ENCODE assay signal across 22 cellular contexts in genomic region chr1:97190326-97190725, GRCh38.
A peak's percentile ranks its signal among the peaks of the same experiment; 100 is the strongest.
DNase-seq lines count a peak whose midpoint lies in the region; ATAC-seq and TF ChIP-seq lines count a peak whose summit lies in the region.
"Had no signal": no experiment of that assay in that cellular context is flagged by ENCODE, and none has a peak within 500 bp of the region (broad histone marks: within the 10 kb centered on the region; RNA-seq: fewer than 3 reads in every experiment).

No MANE protein-coding gene starts in this region.

- no TSS peak for BruUV-seq in MCF 10A (replicated peaks; lab: Mats Ljungman, UMichigan)

- POLR2A ChIA-PET in MCF 10A (lab: Yijun Ruan, JAX), result interaction anchor here (0.7 to 1.4 kb wide), 4 partner anchors 15 to 101 kb away, joined by 3 read pairs; no protein-coding TSS in a partner anchor

- no peak overlapping the region for H3K4me3 Mint-ChIP-seq in MCF 10A (ENCODE audit: unreplicated experiment)
- no peak overlapping the region for H3K4me3 Mint-ChIP-seq in activated T-helper 1 cell treated with anti-CD3 and anti-CD28 coated beads, Interleukin-12 subunit alpha, Interleukin-12 subunit beta, Interleukin-2, Interleukin-4 antibody, amounts not matched to agents 30 ng/mL and 10 ng/mL and 1 ng/mL, durations not matched to agents 14 hours and 24 hours and 36 hours
- H3K4me3 Mint-ChIP-seq: activated CD8-positive, alpha-beta T cell treated with anti-CD3 and anti-CD28 coated beads for 36 hours; activated T-cell treated with anti-CD3 and anti-CD28 coated beads, Interleukin-2, amount 50 U/mL, for 72 hours; CD8-positive, alpha-beta T cell had no signal

- H3K4me1 Mint-ChIP-seq in MCF 10A (ENCODE audit: insufficient read depth, unreplicated experiment), result peaks cover 24% of the 10 kb centered on the region
- no peaks in the 10 kb centered on the region for H3K4me1 Mint-ChIP-seq in activated T-helper 1 cell treated with anti-CD3 and anti-CD28 coated beads, Interleukin-12 subunit alpha, Interleukin-12 subunit beta, Interleukin-2, Interleukin-4 antibody, amounts not matched to agents 30 ng/mL and 10 ng/mL and 1 ng/mL, durations not matched to agents 14 hours and 24 hours and 36 hours (ENCODE audit: low read depth)

- peak overlapping the region; percentile 2 for H3K27ac Mint-ChIP-seq in MCF 10A (ENCODE audit: low read depth, unreplicated experiment)
- H3K27ac Mint-ChIP-seq in activated T-helper 1 cell treated with anti-CD3 and anti-CD28 coated beads, Interleukin-12 subunit alpha, Interleukin-12 subunit beta, Interleukin-2, Interleukin-4 antibody, amounts not matched to agents 30 ng/mL and 10 ng/mL and 1 ng/mL, durations not matched to agents 14 hours and 24 hours and 36 hours, result no peak overlapping the region
- H3K27ac Mint-ChIP-seq: activated CD8-positive, alpha-beta T cell treated with anti-CD3 and anti-CD28 coated beads for 36 hours; activated T-cell treated with anti-CD3 and anti-CD28 coated beads, Interleukin-2, amount 50 U/mL, for 72 hours; CD8-positive, alpha-beta T cell had no signal

- no peaks in the 10 kb centered on the region for H3K27me3 ChIP-seq in breast epithelium
- H3K27me3 ChIP-seq: transverse colon had no signal

- CTCF ChIA-PET in MCF 10A (lab: Yijun Ruan, JAX), result interaction anchor here (0.6 to 0.9 kb wide), 3 partner anchors 119 to 721 kb away, joined by 3 to 4 read pairs (median 3); no protein-coding TSS in a partner anchor

- H3K36me3 Mint-ChIP-seq in MCF 10A (ENCODE audit: insufficient read depth, unreplicated experiment), result peaks cover 23% of the 10 kb centered on the region
- no peaks in the 10 kb centered on the region for H3K36me3 Mint-ChIP-seq in activated T-helper 1 cell treated with anti-CD3 and anti-CD28 coated beads, Interleukin-12 subunit alpha, Interleukin-12 subunit beta, Interleukin-2, Interleukin-4 antibody, amounts not matched to agents 30 ng/mL and 10 ng/mL and 1 ng/mL, durations not matched to agents 14 hours and 24 hours and 36 hours (ENCODE audit: low read depth)

- H3K4me1 ChIP-seq in breast epithelium, result no peaks in the 10 kb centered on the region
- H3K4me1 ChIP-seq: left ventricle myocardium inferior, parathyroid adenoma, transverse colon had no signal

- TF ChIP-seq CTCF in MCF 10A (IDR thresholded peaks at IDR 0.05; ENCODE audit: unreplicated experiment) (no peak), breast epithelium (IDR thresholded peaks at IDR 0.05) (no peak), foreskin fibroblast (IDR thresholded peaks at IDR 0.05; ENCODE audit: low read depth, low read length) (no peak)

- no peak for ATAC-seq in GM21825 (IDR thresholded peaks at IDR 0.05; ENCODE audit: unreplicated experiment)
- ATAC-seq: activated CD8-positive, alpha-beta T cell treated with anti-CD3 and anti-CD28 coated beads for 36 hours; activated T-cell treated with anti-CD3 and anti-CD28 coated beads, Interleukin-2, amount 50 U/mL, for 72 hours; CD8-positive, alpha-beta T cell; HCT116 had no signal

- no peak overlapping the region for H3K27ac ChIP-seq in breast epithelium
- H3K27ac ChIP-seq: KMS-11, left ventricle myocardium inferior, parathyroid adenoma, transverse colon had no signal

- H3K27me3 Mint-ChIP-seq in MCF 10A (ENCODE audit: insufficient read depth, unreplicated experiment), result no peaks in the 10 kb centered on the region
- no peaks in the 10 kb centered on the region for H3K27me3 Mint-ChIP-seq in activated T-helper 1 cell treated with anti-CD3 and anti-CD28 coated beads, Interleukin-12 subunit alpha, Interleukin-12 subunit beta, Interleukin-2, Interleukin-4 antibody, amounts not matched to agents 30 ng/mL and 10 ng/mL and 1 ng/mL, durations not matched to agents 14 hours and 24 hours and 36 hours (ENCODE audit: insufficient read depth)
- H3K27me3 Mint-ChIP-seq: activated CD8-positive, alpha-beta T cell treated with anti-CD3 and anti-CD28 coated beads for 36 hours had no signal

- H3K36me3 ChIP-seq in breast epithelium, result no peaks in the 10 kb centered on the region
- H3K36me3 ChIP-seq: transverse colon had no signal

- peak; percentile 31 for DNase-seq in MCF 10A (ENCODE audit: unreplicated experiment)
- no peak for DNase-seq in breast epithelium (ENCODE audit: low spot score in 2 of 2)
- DNase-seq in astrocyte of the hippocampus (ENCODE audit: low read depth, low spot score), result peak; percentile 71
- DNase-seq in foreskin fibroblast, result peak; percentile 43 to 60
- DNase-seq in NCI-H524 (lab: John Stamatoyannopoulos, UW), result no peak
- DNase-seq in activated T-helper 1 cell treated with anti-CD3 and anti-CD28 coated beads, Interleukin-12 subunit alpha, Interleukin-12 subunit beta, Interleukin-2, Interleukin-4 antibody, amounts not matched to agents 30 ng/mL and 10 ng/mL and 1 ng/mL, durations not matched to agents 14 hours and 24 hours and 36 hours (ENCODE audit: low spot score), result no peak
- no peak for DNase-seq in activated CD4-positive, alpha-beta T cell treated with anti-CD3 and anti-CD28 coated beads for 1 hour
- DNase-seq: 8988T; activated CD8-positive, alpha-beta T cell treated with anti-CD3 and anti-CD28 coated beads for 36 hours; activated T-cell treated with anti-CD3 and anti-CD28 coated beads, Interleukin-2, amount 50 U/mL, for 72 hours; amniotic stem cell; CD8-positive, alpha-beta T cell; cortex of kidney; erythroblast; left ventricle myocardium inferior; NCI-H446 treated with DMSO at 0.1 percent for 48 hours; small intestine; transverse colon had no signal

- no peaks in the 10 kb centered on the region for H3K9me3 Mint-ChIP-seq in MCF 10A (ENCODE audit: unreplicated experiment)
- H3K9me3 Mint-ChIP-seq in activated T-helper 1 cell treated with anti-CD3 and anti-CD28 coated beads, Interleukin-12 subunit alpha, Interleukin-12 subunit beta, Interleukin-2, Interleukin-4 antibody, amounts not matched to agents 30 ng/mL and 10 ng/mL and 1 ng/mL, durations not matched to agents 14 hours and 24 hours and 36 hours, result no peaks in the 10 kb centered on the region
- H3K9me3 Mint-ChIP-seq: activated CD8-positive, alpha-beta T cell treated with anti-CD3 and anti-CD28 coated beads for 36 hours; activated T-cell treated with anti-CD3 and anti-CD28 coated beads, Interleukin-2, amount 50 U/mL, for 72 hours; CD8-positive, alpha-beta T cell had no signal

- intact Hi-C loops in MCF 10A (cut with micrococcal nuclease), result no loop called here
- intact Hi-C loops in breast epithelium (cut with DNase I; ENCODE audit: low total_unique reads), result no loop called here
- intact Hi-C loops in activated T-helper 1 cell treated with anti-CD3 and anti-CD28 coated beads, Interleukin-12 subunit alpha, Interleukin-12 subunit beta, Interleukin-2, Interleukin-4 antibody, amounts not matched to agents 30 ng/mL and 10 ng/mL and 1 ng/mL, durations not matched to agents 14 hours and 24 hours and 36 hours (cut with micrococcal nuclease), result no loop called here

- H3K9me3 ChIP-seq in breast epithelium, result no peaks in the 10 kb centered on the region
- H3K9me3 ChIP-seq: left ventricle myocardium inferior, transverse colon had no signal

- TF ChIP-seq POLR2A in breast epithelium (IDR thresholded peaks at IDR 0.05), result no peak

- H3K4me3 ChIP-seq in breast epithelium, result no peak overlapping the region
- no peak overlapping the region for H3K4me3 ChIP-seq in foreskin fibroblast (ENCODE audit: low read depth in 1 of 2, low read length in 2 of 2)
- H3K4me3 ChIP-seq: left ventricle myocardium inferior, transverse colon had no signal

Comparison
In these comparisons a context has a peak if more than half of its experiments do, and no peak if none do; other contexts are left out.
1. DNase-seq: peak in MCF 10A (single experiment), astrocyte of the hippocampus (single experiment) and foreskin fibroblast (2 of 2); none in breast epithelium (0 of 2), NCI-H524 (0 of 2), activated T-helper 1 cell treated with anti-CD3 and anti-CD28 coated beads, Interleukin-12 subunit alpha, Interleukin-12 subunit beta, Interleukin-2, Interleukin-4 antibody, amounts not matched to agents 30 ng/mL and 10 ng/mL and 1 ng/mL, durations not matched to agents 14 hours and 24 hours and 36 hours (single experiment) and activated CD4-positive, alpha-beta T cell treated with anti-CD3 and anti-CD28 coated beads for 1 hour (single experiment).